8 cellular contexts compared by ENCODE assay signal in the genomic region with DNA sequence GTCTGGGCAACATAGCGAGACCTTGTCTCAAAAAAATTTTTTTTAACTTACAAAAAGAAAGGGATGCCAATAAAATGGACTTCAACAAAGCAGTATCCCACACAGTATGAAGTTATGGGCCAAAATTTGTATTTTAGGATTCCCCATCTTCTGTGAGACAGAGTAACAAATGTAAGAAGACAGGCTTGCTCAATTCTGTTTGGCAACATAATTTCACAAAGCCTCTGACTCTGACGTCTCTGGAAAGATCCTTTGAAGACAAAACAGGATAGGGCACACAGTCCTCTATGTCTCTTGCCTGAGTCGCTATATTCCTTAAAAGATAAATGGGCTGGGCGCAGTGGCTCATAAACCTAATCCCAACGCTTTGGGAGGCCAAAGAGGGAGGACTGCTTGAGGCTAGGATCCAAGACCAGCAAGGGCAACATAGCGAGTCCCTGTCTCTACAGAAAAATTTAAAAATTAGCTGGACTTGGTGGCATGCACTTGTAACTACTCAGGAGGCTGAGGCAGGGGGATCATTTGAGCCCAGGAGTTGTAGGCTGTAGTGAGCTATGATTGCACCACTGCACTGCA. TPM values are rescaled to one million over a fixed set of nuclear protein-coding genes. Genes with fewer than 3 reads are reported as not detected.
DNase-seq lines count a peak whose midpoint lies in the region; ATAC-seq lines count a peak whose summit lies in the region.

No MANE protein-coding gene starts in this region.

- H3K4me1 Mint-ChIP-seq in immature natural killer cell = peaks cover 21 to 28% of the 10 kb centered on the region in 2 donors

- DNase-seq in SIG-M5 treated with dmso at 0.1 percent for 504 hours (lab: John Stamatoyannopoulos, UW; ENCODE audit: unreplicated experiment) (peak; percentile 19), SIG-M5 (lab: John Stamatoyannopoulos, UW) (no peak), immature natural killer cell (no peak), substantia nigra (lab: John Stamatoyannopoulos, UW) (no peak), COLO668 (lab: John Stamatoyannopoulos, UW; ENCODE audit: unreplicated experiment) (no peak)
- no peak for DNase-seq in activated naive CD4-positive, alpha-beta T cell treated with anti-CD3 and anti-CD28 coated beads, Interleukin-2, amount 50 U/mL, for 72 hours (ENCODE audit: low spot score in 2 of 2)

- peaks cover 0 to 7% of the 10 kb centered on the region in 2 donors for H3K36me3 Mint-ChIP-seq in activated naive CD4-positive, alpha-beta T cell treated with anti-CD3 and anti-CD28 coated beads, Interleukin-2, amount 50 U/mL, for 72 hours
- H3K36me3 Mint-ChIP-seq in immature natural killer cell = no peaks in the 10 kb centered on the region

- H3K27ac Mint-ChIP-seq in activated naive CD4-positive, alpha-beta T cell treated with anti-CD3 and anti-CD28 coated beads, Interleukin-2, amount 50 U/mL, for 72 hours = peak overlapping the region; percentile 89 to 96
- peak overlapping the region; percentile 88 to 99 (median 95) for H3K27ac Mint-ChIP-seq in immature natural killer cell

- peaks cover 0 to 9% (median 3%) of the 10 kb centered on the region in 3 donors for H3K27me3 Mint-ChIP-seq in immature natural killer cell (ENCODE audit: low read depth in 3 of 3)

- peak overlapping the region; percentile 92 to 99 (median 96) for H3K4me3 Mint-ChIP-seq in immature natural killer cell

- peak overlapping the region; percentile 84 for H3K27ac ChIP-seq in substantia nigra (ENCODE audit: low read depth, low read length, poor library complexity, severe bottlenecking)

- no peak for ATAC-seq in activated naive CD4-positive, alpha-beta T cell treated with anti-CD3 and anti-CD28 coated beads, Interleukin-2, amount 50 U/mL, for 72 hours
- ATAC-seq in HG02852 (IDR thresholded peaks at IDR 0.05; ENCODE audit: unreplicated experiment) (no peak), GM18517 (IDR thresholded peaks at IDR 0.05; ENCODE audit: unreplicated experiment) (no peak)

- H3K9me3 Mint-ChIP-seq in activated naive CD4-positive, alpha-beta T cell treated with anti-CD3 and anti-CD28 coated beads, Interleukin-2, amount 50 U/mL, for 72 hours = no peaks in the 10 kb centered on the region
- H3K9me3 Mint-ChIP-seq in immature natural killer cell = no peaks in the 10 kb centered on the region

RNA-seq across cellular contexts. Expression of a gene that starts 1.1 kb away (rescaled TPM):
- total RNA-seq in activated naive CD4-positive, alpha-beta T cell treated with anti-CD3 and anti-CD28 coated beads, Interleukin-2, amount 50 U/mL, for 72 hours = 10 to 100 TPM in 1 of 2 donors, 1 to 10 TPM in 1; 6.4 to 15.1 TPM
- 1 to 10 TPM; 1.2 to 4.9 (median 2.1) TPM for polyA plus RNA-seq in immature natural killer cell

RNA-seq across cellular contexts. Expression of a gene that starts 15.7 kb away (rescaled TPM):
- total RNA-seq in activated naive CD4-positive, alpha-beta T cell treated with anti-CD3 and anti-CD28 coated beads, Interleukin-2, amount 50 U/mL, for 72 hours = 10 to 100 TPM; 26.6 to 49.8 TPM
- polyA plus RNA-seq in immature natural killer cell = 1 to 10 TPM in 2 of 3 donors, not detected in 1; 1.4 to 2.0 TPM

RNA-seq across cellular contexts. Expression of a gene that starts 19.6 kb away (rescaled TPM):
- 1 to 10 TPM; 1.7 to 2.3 TPM for total RNA-seq in activated naive CD4-positive, alpha-beta T cell treated with anti-CD3 and anti-CD28 coated beads, Interleukin-2, amount 50 U/mL, for 72 hours
- 1 to 10 TPM in 1 of 3 donors, under 1 TPM in 2; 0.07 to 1.2 (median 0.69) TPM for polyA plus RNA-seq in immature natural killer cell

RNA-seq across cellular contexts. Expression of a gene that starts 34.3 kb away (rescaled TPM):
- 100 to 1,000 TPM; 232 to 242 TPM for total RNA-seq in activated naive CD4-positive, alpha-beta T cell treated with anti-CD3 and anti-CD28 coated beads, Interleukin-2, amount 50 U/mL, for 72 hours
- 100 to 1,000 TPM in 2 of 3 donors, 10 to 100 TPM in 1; 86.2 to 114 (median 113) TPM for polyA plus RNA-seq in immature natural killer cell

RNA-seq across cellular contexts. Expression of a gene that starts 49.3 kb away (rescaled TPM):
- total RNA-seq in activated naive CD4-positive, alpha-beta T cell treated with anti-CD3 and anti-CD28 coated beads, Interleukin-2, amount 50 U/mL, for 72 hours = not detected
- polyA plus RNA-seq in immature natural killer cell = not detected
